ENCODE assay signal across 12 cellular contexts in genomic region chr7:41809487-41810257, GRCh38.
DNase-seq lines count a peak whose midpoint lies in the region; ATAC-seq and TF ChIP-seq lines count a peak whose summit lies in the region.
"Had no signal": no experiment of that assay in that cellular context is flagged by ENCODE, and none has a peak within 500 bp of the region (broad histone marks: within the 10 kb centered on the region; RNA-seq: fewer than 3 reads in every experiment).

No MANE protein-coding gene starts in this region.

- no peaks in the 10 kb centered on the region for H3K23me2 ChIP-seq in H9 (ENCODE audit: insufficient read length, low read depth, low read length, poor library complexity, severe bottlenecking)

- H3K79me2 ChIP-seq in H9 (ENCODE audit: insufficient read depth, low read length) = no peaks in the 10 kb centered on the region

- ATAC-seq in GM18519 (IDR thresholded peaks at IDR 0.05; ENCODE audit: low FRiP score, unreplicated experiment) = peak; percentile 9
- ATAC-seq: foreskin keratinocyte had no signal

- no peak overlapping the region for H3K4me2 ChIP-seq in H9 (ENCODE audit: insufficient read depth, insufficient read length, low read length)

- peaks cover 18 to 19% of the 10 kb centered on the region in 2 experiments for H3K9me3 Mint-ChIP-seq in H9

- H2AK5ac ChIP-seq in H9 (ENCODE audit: insufficient read length, low read length) = peak overlapping the region; percentile 39

- H4K8ac ChIP-seq in H9 (replicated peaks; ENCODE audit: insufficient read length, low read depth, low read length) = no peak overlapping the region

- peaks cover 45 to 50% of the 10 kb centered on the region in 2 experiments for H3K4me1 Mint-ChIP-seq in H9

- H3K36me3 Mint-ChIP-seq in H9 (ENCODE audit: insufficient read depth in 1 of 3, low read depth in 3 of 3) = peaks cover 13 to 27% (median 17%) of the 10 kb centered on the region in 3 experiments

- H3K9ac ChIP-seq in H9 (ENCODE audit: extremely low read depth, insufficient read length, low read length) = no peak overlapping the region

- no peak for DNase-seq in H9
- DNase-seq in M059J (ENCODE audit: low read depth) = peak; percentile 51
- peak; percentile 11 for DNase-seq in left kidney (ENCODE audit: low read depth, low spot score)
- DNase-seq in A172 (ENCODE audit: low spot score) = no peak
- no peak for DNase-seq in activated CD4-positive, alpha-beta T cell treated with anti-CD3 and anti-CD28 coated beads, Interleukin-2, amount 50 U/mL, for 1 hour
- DNase-seq in DMS53 treated with DMSO at 0.1 percent for 48 hours (lab: John Stamatoyannopoulos, UW; ENCODE audit: unreplicated experiment) = no peak
- DNase-seq in GM13976 (ENCODE audit: low spot score) = no peak
- DNase-seq: activated CD4-positive, CD25-positive, alpha-beta regulatory T cell treated with anti-CD3 and anti-CD28 coated beads, Interleukin-2, amount 50 U/mL, for 72 hours; DMS79; foreskin keratinocyte; stimulated activated naive CD4-positive, alpha-beta T cell had no signal

- peak overlapping the region; percentile 21 for H2BK12ac ChIP-seq in H9 (ENCODE audit: insufficient read length, low read depth, low read length)

- in situ Hi-C loops in GM13976 (cut with MboI; ENCODE audit: low sequenced_read_pairs, unreplicated experiment) = no loop called here

- H3K27ac Mint-ChIP-seq in H9 = peak overlapping the region in 2 of 3 experiments; percentile 44 to 87; a peak in 4 of 7 replicates

- no peaks in the 10 kb centered on the region for H3K79me1 ChIP-seq in H9 (ENCODE audit: insufficient read depth, low read depth, low read length, poor library complexity, severe bottlenecking)

- H3K27me3 Mint-ChIP-seq in H9 (ENCODE audit: low read depth) = no peaks in the 10 kb centered on the region

- no peak overlapping the region for H3K23ac ChIP-seq in H9 (ENCODE audit: insufficient read length, low read depth, low read length)

- no peak overlapping the region for H2BK20ac ChIP-seq in H9 (ENCODE audit: low read depth, low read length, poor library complexity, severe bottlenecking)

- no peak overlapping the region for H2BK120ac ChIP-seq in H9 (ENCODE audit: low read depth, low read length, poor library complexity, severe bottlenecking)

- H3K9me3 ChIP-seq in H9 (ENCODE audit: control insufficient read depth, low read depth, low read length) = peaks cover 9% of the 10 kb centered on the region

- no peak overlapping the region for H3K14ac ChIP-seq in H9 (ENCODE audit: insufficient read depth, low read length)

- no peak overlapping the region for H3K18ac ChIP-seq in H9 (ENCODE audit: insufficient read length, low read depth, low read length)

- no peak overlapping the region for H3K4ac ChIP-seq in H9 (ENCODE audit: low read depth, low read length)

- no peak overlapping the region for H2BK5ac ChIP-seq in H9 (ENCODE audit: insufficient read length, low read length)

- no peak overlapping the region for H3K56ac ChIP-seq in H9 (ENCODE audit: insufficient read length, low read depth, low read length)

- H3K27me3 ChIP-seq in H9 (ENCODE audit: insufficient read depth, low read length) = no peaks in the 10 kb centered on the region
- H3K27me3 ChIP-seq: foreskin keratinocyte had no signal

- TF ChIP-seq CTCF in H9 (conservative IDR thresholded peaks at IDR 0.05) (no peak), GM13976 (IDR thresholded peaks at IDR 0.05; ENCODE audit: borderline replicate concordance, control extremely low read depth, extremely low read depth, insufficient read depth, missing control alignments) (no peak)

- no peak overlapping the region for H3K4me3 Mint-ChIP-seq in H9

- peak overlapping the region; percentile 35 for H4K91ac ChIP-seq in H9 (ENCODE audit: insufficient read length, low read depth, low read length)

- H4K5ac ChIP-seq in H9 (ENCODE audit: insufficient read length, low read depth, low read length) = no peak overlapping the region

- no peak overlapping the region for H2BK15ac ChIP-seq in H9 (ENCODE audit: low read depth, low read length)

- H3T11ph ChIP-seq in H9 (ENCODE audit: low read length) = no peak overlapping the region

- no peak overlapping the region for H2AFZ ChIP-seq in H9 (ENCODE audit: low read length)

- no peak overlapping the region for H3K27ac ChIP-seq in H9 (ENCODE audit: insufficient read length, low read depth, low read length)
- H3K27ac ChIP-seq: foreskin keratinocyte had no signal

- no peaks in the 10 kb centered on the region for H4K20me1 ChIP-seq in H9 (ENCODE audit: control insufficient read depth, insufficient read depth, insufficient read length)

- no peaks in the 10 kb centered on the region; the same call in 1 of the 2 replicates for H3K4me1 ChIP-seq in H9 (ENCODE audit: insufficient read depth, low read length)

- no CpG with 5 or more reads among the region's 7 CpGs for WGBS in H9 (ENCODE audit: extremely low coverage, insufficient read length, low lambda C conversion rate)

Comparison
In these comparisons a context has a peak if more than half of its experiments do, and no peak if none do; other contexts are left out.
1. DNase-seq: peak in M059J (single experiment) and left kidney (single experiment); none in H9 (single experiment), A172 (single experiment), activated CD4-positive, alpha-beta T cell treated with anti-CD3 and anti-CD28 coated beads, Interleukin-2, amount 50 U/mL, for 1 hour (single experiment), DMS53 treated with DMSO at 0.1 percent for 48 hours (single experiment) and GM13976 (single experiment).